Comparison of ENCODE assay signal across 10 cellular contexts in the genomic region with DNA sequence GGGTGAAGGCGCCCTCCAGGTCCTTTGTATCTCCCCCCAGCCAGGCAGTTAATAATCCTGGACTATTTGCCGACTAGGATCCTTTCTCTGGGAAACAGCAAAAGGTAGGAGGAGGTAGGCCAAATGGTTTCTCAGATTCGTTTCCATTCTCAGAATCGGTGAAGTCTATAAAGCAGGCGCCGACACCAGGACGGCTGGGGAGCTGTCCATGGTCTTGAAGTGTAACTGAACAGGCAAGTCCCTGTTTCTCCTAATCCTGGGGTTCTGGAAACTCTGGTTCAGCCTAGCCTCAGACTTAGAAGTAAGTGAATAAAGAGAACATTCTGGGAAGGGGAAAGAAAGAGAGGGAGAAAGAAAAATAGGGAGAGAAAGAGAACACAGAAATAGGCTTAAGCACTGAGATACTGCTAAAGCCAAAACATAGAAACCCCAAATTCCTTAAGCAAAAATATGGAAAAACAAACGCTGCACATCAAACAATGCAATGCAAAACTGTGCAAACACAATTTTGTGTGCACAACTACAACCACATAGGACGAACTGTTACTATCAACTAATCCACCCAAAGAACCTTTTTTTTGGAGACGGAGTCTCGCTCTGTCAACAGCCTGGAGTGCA. TPM values are rescaled to one million over a fixed set of nuclear protein-coding genes. Genes with fewer than 3 reads are reported as not detected.
DNase-seq lines count a peak whose midpoint lies in the region; ATAC-seq and TF ChIP-seq lines count a peak whose summit lies in the region.
"Had no signal": no experiment of that assay in that cellular context is flagged by ENCODE, and none has a peak within 500 bp of the region (broad histone marks: within the 10 kb centered on the region; RNA-seq: fewer than 3 reads in every experiment).

No MANE protein-coding gene starts in this region.

- TF ChIP-seq CTCF in WTC11 (IDR thresholded peaks at IDR 0.05) = no peak

- no peaks in the 10 kb centered on the region for H3K4me1 Mint-ChIP-seq in WTC11
- H3K4me1 Mint-ChIP-seq in stimulated activated memory B cell treated with anti-CD40 and anti-IgM and Interleukin-4, amounts not matched to agents 10 μg/mL and 1 μg/mL and 100 μg/mL, for 72 hours = no peaks in the 10 kb centered on the region

- H3K27me3 Mint-ChIP-seq in WTC11 (ENCODE audit: low read depth) = peaks cover 10% of the 10 kb centered on the region
- H3K27me3 Mint-ChIP-seq in stimulated activated memory B cell treated with anti-CD40 and anti-IgM and Interleukin-4, amounts not matched to agents 10 μg/mL and 1 μg/mL and 100 μg/mL, for 72 hours = peaks cover 59% of the 10 kb centered on the region

- H3K27ac Mint-ChIP-seq in WTC11 = no peak overlapping the region
- no peak overlapping the region for H3K27ac Mint-ChIP-seq in stimulated activated memory B cell treated with anti-CD40 and anti-IgM and Interleukin-4, amounts not matched to agents 10 μg/mL and 1 μg/mL and 100 μg/mL, for 72 hours

- CTCF ChIA-PET in WTC11 (lab: Charles Lee) = interaction anchor here (1.5 kb wide), 1 partner anchor 12 kb away, joined by 5 read pairs; the partner anchor contains the start of gene INA

- H3K9me3 Mint-ChIP-seq in WTC11 = peaks cover 10% of the 10 kb centered on the region
- peaks cover 4% of the 10 kb centered on the region for H3K9me3 Mint-ChIP-seq in stimulated activated memory B cell treated with anti-CD40 and anti-IgM and Interleukin-4, amounts not matched to agents 10 μg/mL and 1 μg/mL and 100 μg/mL, for 72 hours

- POLR2A ChIA-PET in WTC11 (lab: Charles Lee) = interaction anchor here (0.7 to 1.0 kb wide), 2 partner anchors 11 to 464 kb away, joined by 3 read pairs; partner anchors contain the start of gene INA

- no peak overlapping the region for H3K4me3 Mint-ChIP-seq in WTC11
- no peak overlapping the region for H3K4me3 Mint-ChIP-seq in stimulated activated memory B cell treated with anti-CD40 and anti-IgM and Interleukin-4, amounts not matched to agents 10 μg/mL and 1 μg/mL and 100 μg/mL, for 72 hours

- peaks cover 4% of the 10 kb centered on the region for H3K36me3 Mint-ChIP-seq in WTC11
- H3K36me3 Mint-ChIP-seq in stimulated activated memory B cell treated with anti-CD40 and anti-IgM and Interleukin-4, amounts not matched to agents 10 μg/mL and 1 μg/mL and 100 μg/mL, for 72 hours = no peaks in the 10 kb centered on the region

- ATAC-seq in WTC11 (peak; percentile 79), GM18907 (IDR thresholded peaks at IDR 0.05; ENCODE audit: unreplicated experiment) (no peak), HG03108 (IDR thresholded peaks at IDR 0.05; ENCODE audit: unreplicated experiment) (no peak)
- no peak for ATAC-seq in stimulated activated memory B cell treated with anti-CD40 and anti-IgM and Interleukin-4, amounts not matched to agents 10 μg/mL and 1 μg/mL and 100 μg/mL, for 72 hours

- DNase-seq in activated gamma-delta T cell treated with Interleukin-2 at 50 U/mL for 16 hours (peak; percentile 20), activated gamma-delta T cell (lab: John Stamatoyannopoulos, UW) (no peak), WTC11 (ENCODE audit: low spot score) (peak; percentile 79), globus pallidus (ENCODE audit: low spot score) (peak; percentile 35)
- DNase-seq in stimulated activated CD4-positive, alpha-beta T cell treated with anti-CD3 and anti-CD28 coated beads, Interleukin-1b, Interleukin-23, amount 100 ng/mL, for 48 hours = peak; percentile 30

TF ChIP-seq in WTC11, 78 proteins besides CTCF, POLR2A, EP300 and RAD21 (continues in another document):
- no peak for TF ChIP-seq ZNF425 (CRISPR knock-in tag; conservative IDR thresholded peaks at IDR 0.05)
- TF ChIP-seq ZNF281 (CRISPR knock-in tag; IDR thresholded peaks at IDR 0.05) = peak; percentile 52; the same call in 1 of the 2 replicates
- no peak for TF ChIP-seq SOX15 (CRISPR knock-in tag; IDR thresholded peaks at IDR 0.05)
- TF ChIP-seq SMAD3 (CRISPR knock-in tag; IDR thresholded peaks at IDR 0.05; ENCODE audit: borderline replicate concordance) = peak; percentile 51; the same call in 1 of the 2 replicates
- 0 out of 2 replicates have a peak, but pooled peaks have one; percentile 34 for TF ChIP-seq NR2C2 (CRISPR knock-in tag; IDR thresholded peaks at IDR 0.05)
- no peak for TF ChIP-seq CBFB (CRISPR knock-in tag; IDR thresholded peaks at IDR 0.05; ENCODE audit: low read depth)
- peak; percentile 73; the same call in 1 of the 2 replicates for TF ChIP-seq TEAD1 (CRISPR knock-in tag; IDR thresholded peaks at IDR 0.05)
- TF ChIP-seq, protein P1, sequence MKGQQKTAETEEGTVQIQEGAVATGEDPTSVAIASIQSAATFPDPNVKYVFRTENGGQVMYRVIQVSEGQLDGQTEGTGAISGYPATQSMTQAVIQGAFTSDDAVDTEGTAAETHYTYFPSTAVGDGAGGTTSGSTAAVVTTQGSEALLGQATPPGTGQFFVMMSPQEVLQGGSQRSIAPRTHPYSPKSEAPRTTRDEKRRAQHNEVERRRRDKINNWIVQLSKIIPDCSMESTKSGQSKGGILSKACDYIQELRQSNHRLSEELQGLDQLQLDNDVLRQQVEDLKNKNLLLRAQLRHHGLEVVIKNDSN (CRISPR knock-in tag; IDR thresholded peaks at IDR 0.05) = peak; percentile 40; the same call in 1 of the 2 replicates
- 0 out of 2 replicates have a peak, but pooled peaks have one; percentile 58 for TF ChIP-seq CREB1 (CRISPR knock-in tag; IDR thresholded peaks at IDR 0.05)
- no peak for TF ChIP-seq ATF6 (CRISPR knock-in tag; IDR thresholded peaks at IDR 0.05)

RNA-seq across cellular contexts. Expression of gene INA, which starts 11.1 kb away (rescaled TPM):
- 16.6 to 20.3 TPM (median 17.3 TPM) in 3 replicates for total RNA-seq in WTC11 (2021)
- total RNA-seq: thoracic aorta had no signal

RNA-seq across cellular contexts. Expression of gene RPEL1, which starts 20.1 kb away (rescaled TPM):
- 0.09 TPM in 1 of 3 replicates, not detected in the others for total RNA-seq in WTC11 (2021)
- total RNA-seq: T-helper 1 cell treated with Interleukin-12 subunit alpha and Interleukin-12 subunit beta and Interleukin-4 antibody, amounts not matched to agents 30 ng/mL and 1 ng/mL, for 36 hours; thoracic aorta had no signal
